ENCODE assay signal across 25 cellular contexts in the genomic region with DNA sequence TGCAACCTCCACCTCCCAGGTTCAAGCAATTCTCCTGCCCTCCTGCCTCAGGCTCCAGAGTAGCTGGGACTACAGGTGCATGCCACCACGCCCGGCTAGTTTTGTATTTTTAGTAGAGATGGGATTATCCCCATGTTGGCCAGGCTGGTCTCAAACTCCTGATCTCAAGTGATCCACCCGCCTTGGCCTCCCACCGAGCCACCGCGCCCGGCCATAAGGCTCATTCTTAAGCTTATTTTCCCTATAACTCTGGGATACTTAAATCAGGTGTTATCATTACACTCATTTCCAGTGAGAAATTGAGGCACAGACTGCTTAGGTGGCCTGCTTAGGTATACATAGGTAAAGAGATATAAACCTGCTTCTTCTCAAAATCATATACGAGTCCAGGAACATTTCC.
"Had no signal": no experiment of that assay in that cellular context is flagged by ENCODE, and none has a peak within 500 bp of the region (broad histone marks: within the 10 kb centered on the region; RNA-seq: fewer than 3 reads in every experiment).

No MANE protein-coding gene starts in this region.

- H3K9me3 ChIP-seq: stomach, suprapubic skin, testis, thoracic aorta, thyroid gland, tibial artery, tibial nerve, transverse colon, upper lobe of left lung, upper lobe of right lung, uterus, vagina had no signal

- H3K4me1 ChIP-seq: suprapubic skin, testis, thyroid gland, transverse colon, upper lobe of left lung, upper lobe of right lung, uterus, vagina had no signal

- H3K27me3 ChIP-seq: stomach, suprapubic skin, testis, thyroid gland, tibial artery, tibial nerve, transverse colon, upper lobe of left lung, upper lobe of right lung, uterus, vagina had no signal

- H3K27ac ChIP-seq: stomach, suprapubic skin, testis, thoracic aorta, thyroid gland, tibial artery, tibial nerve, transverse colon, upper lobe of left lung, upper lobe of right lung, uterus, vagina had no signal

- DNase-seq: stimulated activated CD4-positive, alpha-beta T cell treated with anti-CD3 and anti-CD28 coated beads, Interleukin-2, amount 100 ng/mL, for 48 hours; stimulated activated CD4-positive, alpha-beta T cell treated with anti-CD3 and anti-CD28 coated beads, Interleukin-4, amount 100 ng/mL, for 1 hour; stimulated activated CD4-positive, alpha-beta T cell treated with anti-CD3 and anti-CD28 coated beads, Interleukin-4, amount 100 ng/mL, for 24 hours; stimulated activated CD4-positive, alpha-beta T cell treated with anti-CD3 and anti-CD28 coated beads, Interleukin-4, amount 100 ng/mL, for 4 hours; stimulated activated CD8-positive, alpha-beta memory T cell treated with anti-CD3 and anti-CD28 coated beads, Interleukin-4, amount 100 ng/mL, for 48 hours; stimulated activated naive B cell treated with anti-CD40 and anti-IgM and Interleukin-4, amounts not matched to agents 10 μg/mL and 1 μg/mL and 100 μg/mL, for 72 hours; stimulated activated naive CD4-positive, alpha-beta T cell; stimulated activated naive CD4-positive, alpha-beta T cell treated with Interleukin-2 at 50 U/mL for 16 hours; stimulated activated naive CD8-positive, alpha-beta T cell treated with anti-CD3 and anti-CD28 coated beads, Interleukin-15, amount 100 ng/mL, for 72 hours; stimulated activated naive CD8-positive, alpha-beta T cell treated with anti-CD3 and anti-CD28 coated beads, Interleukin-15, Interleukin-2, amounts not matched to agents 100 U/mL and 50 U/mL, for 24 hours; stomach; substantia nigra; testis; thyroid gland; tibial artery; transverse colon; trophoblast cell; upper lobe of right lung; uterus had no signal

- H3K4me3 ChIP-seq: stomach, suprapubic skin, testis, thoracic aorta, thyroid gland, tibial artery, tibial nerve, transverse colon, upper lobe of left lung, upper lobe of right lung, uterus, vagina had no signal

- FAIRE-seq: urothelium cell line had no signal

- H3K36me3 ChIP-seq: stomach, suprapubic skin, thoracic aorta, thyroid gland, tibial artery, tibial nerve, transverse colon, upper lobe of left lung, upper lobe of right lung, uterus, vagina had no signal
